1 cellular context compared by ENCODE assay signal in genomic region chr16:85062728-85063336, GRCh38.
TF ChIP-seq lines count a peak whose summit lies in the region.

No MANE protein-coding gene starts in this region.

TF ChIP-seq in K562, 482 proteins besides CTCF, POLR2A, EP300 and RAD21:
- peak; percentile 38 for TF ChIP-seq POLR2G (IDR thresholded peaks at IDR 0.05; ENCODE audit: low read depth, low read length)
- TF ChIP-seq FUS (optimal IDR thresholded peaks at IDR 0.05; ENCODE audit: low read depth, low read length): no peak
- TF ChIP-seq ZNF24 (IDR thresholded peaks at IDR 0.05): no peak
- TF ChIP-seq RNF219 (CRISPR knock-in tag; IDR thresholded peaks at IDR 0.05): no peak
- TF ChIP-seq ARID2 (IDR thresholded peaks at IDR 0.05): no peak
- TF ChIP-seq CHD1 (IDR thresholded peaks at IDR 0.05; ENCODE audit: low read length): no peak
- TF ChIP-seq ETS1 (conservative IDR thresholded peaks at IDR 0.05; ENCODE audit: control insufficient read depth, low read depth, low read length): no peak
- TF ChIP-seq MTA2 (IDR thresholded peaks at IDR 0.05; ENCODE audit: low read depth): no peak
- no peak for TF ChIP-seq GTF2A2 (tag; IDR thresholded peaks at IDR 0.05)
- no peak for TF ChIP-seq PHB2 (IDR thresholded peaks at IDR 0.05; ENCODE audit: low read depth)
- 0 out of 2 replicates have a peak, but pooled peaks have one; percentile 29 for TF ChIP-seq FOSL1 (tag; conservative IDR thresholded peaks at IDR 0.05)
- 0 out of 2 replicates have a peak, but pooled peaks have one; percentile 12 for TF ChIP-seq CTBP1 (IDR thresholded peaks at IDR 0.05; ENCODE audit: borderline replicate concordance)
- no peak for TF ChIP-seq ZNF740 (CRISPR knock-in tag; IDR thresholded peaks at IDR 0.05)
- no peak for TF ChIP-seq ZNF740 (tag; IDR thresholded peaks at IDR 0.05)
- TF ChIP-seq RFX5 (IDR thresholded peaks at IDR 0.05; ENCODE audit: low read depth, low read length): no peak
- no peak for TF ChIP-seq BRCA1 (IDR thresholded peaks at IDR 0.05)
- TF ChIP-seq BRCA1 (CRISPR knock-in tag; IDR thresholded peaks at IDR 0.05): 0 out of 2 replicates have a peak, but pooled peaks have one; percentile 18
- TF ChIP-seq NELFE (IDR thresholded peaks at IDR 0.05; ENCODE audit: insufficient read depth, insufficient read length): no peak
- no peak for TF ChIP-seq SRF (CRISPR knock-in tag; IDR thresholded peaks at IDR 0.05)
- no peak for TF ChIP-seq TBP (optimal IDR thresholded peaks at IDR 0.05; ENCODE audit: low read depth, low read length)
- TF ChIP-seq ZNF175 (CRISPR knock-in tag; IDR thresholded peaks at IDR 0.05; ENCODE audit: low read depth): no peak
- TF ChIP-seq HNRNPK (IDR thresholded peaks at IDR 0.05; ENCODE audit: low read depth, low read length, poor library complexity, severe bottlenecking): no peak
- no peak for TF ChIP-seq MNT (conservative IDR thresholded peaks at IDR 0.05)
- no peak for TF ChIP-seq GATAD2B (IDR thresholded peaks at IDR 0.05; ENCODE audit: borderline replicate concordance)
- no peak for TF ChIP-seq ZNF41 (CRISPR knock-in tag; conservative IDR thresholded peaks at IDR 0.05)
- peak; percentile 29 for TF ChIP-seq MEIS2 (IDR thresholded peaks at IDR 0.05; ENCODE audit: partially characterized antibody)
- TF ChIP-seq SREBF1 (IDR thresholded peaks at IDR 0.05; ENCODE audit: borderline replicate concordance, low read depth, low read length): no peak
- no peak for TF ChIP-seq HNRNPL (IDR thresholded peaks at IDR 0.05; ENCODE audit: low read depth, low read length)
- no peak for TF ChIP-seq NR1H2 (CRISPR knock-in tag; IDR thresholded peaks at IDR 0.05)
- no peak for TF ChIP-seq RBM39 (optimal IDR thresholded peaks at IDR 0.05; ENCODE audit: low read depth, low read length)
- no peak for TF ChIP-seq SREBF2 (CRISPR knock-in tag; IDR thresholded peaks at IDR 0.05)
- no peak for TF ChIP-seq RBM25 (IDR thresholded peaks at IDR 0.05; ENCODE audit: low read depth, low read length, severe bottlenecking)
- TF ChIP-seq MTA3 (IDR thresholded peaks at IDR 0.05; ENCODE audit: borderline replicate concordance): no peak
- TF ChIP-seq ZNF274 (IDR thresholded peaks at IDR 0.05; ENCODE audit: borderline replicate concordance, low read depth, low read length): no peak
- no peak for TF ChIP-seq ZKSCAN1 (IDR thresholded peaks at IDR 0.05; ENCODE audit: low read depth, low read length)
- TF ChIP-seq TAF15 (IDR thresholded peaks at IDR 0.05; ENCODE audit: low read depth, low read length): no peak
- no peak for TF ChIP-seq HDGF (IDR thresholded peaks at IDR 0.05)
TF ChIP-seq in K562: peak in this region for 5.
